Comparison of ENCODE assay signal across 13 cellular contexts in genomic region chr11:105100206-105100605, GRCh38. TPM values are rescaled to one million over a fixed set of nuclear protein-coding genes. Genes with fewer than 3 reads are reported as not detected.
DNase-seq lines count a peak whose midpoint lies in the region; ATAC-seq and TF ChIP-seq lines count a peak whose summit lies in the region.
"Had no signal": no experiment of that assay in that cellular context is flagged by ENCODE, and none has a peak within 500 bp of the region (broad histone marks: within the 10 kb centered on the region; RNA-seq: fewer than 3 reads in every experiment).

No MANE protein-coding gene starts in this region.

- H3K4me3 Mint-ChIP-seq in CD8-positive, alpha-beta T cell: peak overlapping the region; percentile 76
- H3K4me3 Mint-ChIP-seq in activated CD8-positive, alpha-beta T cell treated with anti-CD3 and anti-CD28 coated beads for 36 hours: peak overlapping the region; percentile 1
- peak overlapping the region in 3 of 5 donors; percentile 0 to 18 (median 6) for H3K4me3 Mint-ChIP-seq in immature natural killer cell

- peaks cover 6% of the 10 kb centered on the region for H3K4me1 ChIP-seq in CD8-positive, alpha-beta T cell (ENCODE audit: insufficient read depth, low read length)
- H3K4me1 ChIP-seq: pancreas, transverse colon had no signal

- H3K27me3 ChIP-seq in CD8-positive, alpha-beta T cell (ENCODE audit: insufficient read depth, low read length): no peaks in the 10 kb centered on the region
- H3K27me3 ChIP-seq: pancreas, transverse colon had no signal

- no peaks in the 10 kb centered on the region for H3K36me3 Mint-ChIP-seq in CD8-positive, alpha-beta T cell
- peaks cover 2% of the 10 kb centered on the region for H3K36me3 Mint-ChIP-seq in activated CD8-positive, alpha-beta T cell treated with anti-CD3 and anti-CD28 coated beads for 36 hours (ENCODE audit: low read depth)
- no peaks in the 10 kb centered on the region for H3K36me3 Mint-ChIP-seq in immature natural killer cell

- peaks cover under 1% of the 10 kb centered on the region for H3K9me3 Mint-ChIP-seq in CD8-positive, alpha-beta T cell
- H3K9me3 Mint-ChIP-seq in activated CD8-positive, alpha-beta T cell treated with anti-CD3 and anti-CD28 coated beads for 36 hours: peaks cover 3% of the 10 kb centered on the region
- no peaks in the 10 kb centered on the region for H3K9me3 Mint-ChIP-seq in immature natural killer cell

- H3K27ac ChIP-seq in CD8-positive, alpha-beta T cell (ENCODE audit: low read depth, low read length): no peak overlapping the region
- H3K27ac ChIP-seq: pancreas had no signal

- no peaks in the 10 kb centered on the region for H3K27me3 Mint-ChIP-seq in CD8-positive, alpha-beta T cell (ENCODE audit: low read depth)
- H3K27me3 Mint-ChIP-seq in activated CD8-positive, alpha-beta T cell treated with anti-CD3 and anti-CD28 coated beads for 36 hours: no peaks in the 10 kb centered on the region
- H3K27me3 Mint-ChIP-seq in immature natural killer cell (ENCODE audit: low read depth in 3 of 3): peaks cover 0 to 2% (median 2%) of the 10 kb centered on the region in 3 donors

- H3K4me1 Mint-ChIP-seq in CD8-positive, alpha-beta T cell (ENCODE audit: low read depth): peaks cover 25% of the 10 kb centered on the region
- peaks cover 25% of the 10 kb centered on the region for H3K4me1 Mint-ChIP-seq in activated CD8-positive, alpha-beta T cell treated with anti-CD3 and anti-CD28 coated beads for 36 hours (ENCODE audit: low read depth)
- H3K4me1 Mint-ChIP-seq in immature natural killer cell: peaks cover 21 to 22% of the 10 kb centered on the region in 2 donors

- CTCF ChIA-PET in CD8-positive, alpha-beta T cell (lab: Charles Lee): no interaction called here
- CTCF ChIA-PET in activated CD8-positive, alpha-beta T cell treated with anti-CD3 and anti-CD28 coated beads for 36 hours (lab: Charles Lee): no interaction called here

- intact Hi-C loops in CD8-positive, alpha-beta T cell (cut with DNase I, micrococcal nuclease): no loop called here
- intact Hi-C loops in activated CD8-positive, alpha-beta T cell treated with anti-CD3 and anti-CD28 coated beads for 36 hours (cut with micrococcal nuclease): no loop called here

- peak; percentile 31 for ATAC-seq in CD8-positive, alpha-beta T cell
- ATAC-seq in HG03196 (IDR thresholded peaks at IDR 0.05; ENCODE audit: unreplicated experiment): peak; percentile 48
- ATAC-seq in activated CD8-positive, alpha-beta T cell treated with anti-CD3 and anti-CD28 coated beads for 36 hours: peak; percentile 87
- no peak for ATAC-seq in GM19328 (IDR thresholded peaks at IDR 0.05; ENCODE audit: unreplicated experiment)

- POLR2A ChIA-PET in CD8-positive, alpha-beta T cell (lab: Charles Lee): no interaction called here
- POLR2A ChIA-PET in activated CD8-positive, alpha-beta T cell treated with anti-CD3 and anti-CD28 coated beads for 36 hours (lab: Charles Lee): no interaction called here

- peak in 1 of 7 experiments; percentile 1 for DNase-seq in CD8-positive, alpha-beta T cell
- peak; percentile 14 for DNase-seq in activated CD8-positive, alpha-beta T cell treated with anti-CD3 and anti-CD28 coated beads for 36 hours
- no peak for DNase-seq in immature natural killer cell
- no peak for DNase-seq in EL
- DNase-seq in DMS79 treated with DMSO at 0.1 percent for 48 hours (lab: John Stamatoyannopoulos, UW): no peak
- no peak for DNase-seq in anterior cingulate cortex (lab: John Stamatoyannopoulos, UW)
- DNase-seq: NCI-H1048, pancreas, transverse colon had no signal

- no peak overlapping the region for H3K4me3 ChIP-seq in CD8-positive, alpha-beta T cell (ENCODE audit: low read depth, low read length)
- H3K4me3 ChIP-seq: pancreas, transverse colon had no signal

- H3K27ac Mint-ChIP-seq in CD8-positive, alpha-beta T cell: peak overlapping the region; percentile 11
- peak overlapping the region; percentile 63 for H3K27ac Mint-ChIP-seq in activated CD8-positive, alpha-beta T cell treated with anti-CD3 and anti-CD28 coated beads for 36 hours
- peak overlapping the region in 2 of 6 donors; percentile 5 to 39 for H3K27ac Mint-ChIP-seq in immature natural killer cell

- no peaks in the 10 kb centered on the region for H3K36me3 ChIP-seq in CD8-positive, alpha-beta T cell (ENCODE audit: insufficient read depth, low read length)
- H3K36me3 ChIP-seq: pancreas, transverse colon had no signal

- no peak for TF ChIP-seq CTCF in CD8-positive, alpha-beta T cell (IDR thresholded peaks at IDR 0.05)
- no peak for TF ChIP-seq CTCF in activated CD8-positive, alpha-beta T cell treated with anti-CD3 and anti-CD28 coated beads for 36 hours (IDR thresholded peaks at IDR 0.05)

- H3K9me3 ChIP-seq in CD8-positive, alpha-beta T cell (ENCODE audit: low read length): no peaks in the 10 kb centered on the region
- H3K9me3 ChIP-seq: pancreas, transverse colon had no signal

RNA-seq across cellular contexts. Expression of gene CARD18, which starts 39.4 kb away (rescaled TPM):
- not detected for total RNA-seq in CD8-positive, alpha-beta T cell
- not detected for total RNA-seq in activated CD8-positive, alpha-beta T cell treated with anti-CD3 and anti-CD28 coated beads for 36 hours
- polyA plus RNA-seq in immature natural killer cell: not detected
- total RNA-seq: kidney epithelial cell, pancreas, transverse colon had no signal
- polyA plus RNA-seq: adipose tissue had no signal

RNA-seq across cellular contexts. Expression of gene CARD16, which starts 55.1 kb away (rescaled TPM):
- 10 to 100 TPM; 16.0 to 18.7 TPM for total RNA-seq in CD8-positive, alpha-beta T cell
- total RNA-seq in activated CD8-positive, alpha-beta T cell treated with anti-CD3 and anti-CD28 coated beads for 36 hours: 10 to 100 TPM; 13.1 to 15.2 TPM
- polyA plus RNA-seq in immature natural killer cell: 100 to 1,000 TPM; 297 to 386 (median 368) TPM
- total RNA-seq: kidney epithelial cell had no signal

Comparison
In these comparisons a context has a peak if more than half of its experiments do, and no peak if none do; other contexts are left out.
1. H3K4me3 Mint-ChIP-seq: peak in every context shown above with its lines; median percentile 76 in CD8-positive, alpha-beta T cell; 6 in immature natural killer cell; 1 in activated CD8-positive, alpha-beta T cell treated with anti-CD3 and anti-CD28 coated beads for 36 hours.